In the genomic region with DNA sequence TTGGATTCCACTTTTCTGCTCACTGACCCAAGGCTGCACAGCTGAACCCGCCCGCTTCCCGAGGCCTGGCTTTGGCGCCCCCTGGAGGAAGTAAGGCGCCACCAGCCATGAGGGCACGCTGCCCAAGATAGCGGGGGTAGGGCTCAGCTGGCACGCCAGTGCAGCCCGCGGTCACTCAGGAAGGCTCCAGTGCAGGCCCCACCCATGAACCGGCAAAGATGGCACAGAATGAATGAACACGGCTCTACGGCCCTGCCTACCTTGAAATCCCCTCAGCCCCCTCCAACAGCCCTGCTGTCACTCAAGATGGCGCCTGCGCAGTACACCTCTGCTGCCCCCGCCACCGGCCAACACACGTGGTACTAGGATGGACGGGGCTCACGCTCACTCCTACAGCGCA, we compare ENCODE assay signal across 9 cellular contexts. TPM values are rescaled to one million over a fixed set of nuclear protein-coding genes. Genes with fewer than 3 reads are reported as not detected.
DNase-seq lines count a peak whose midpoint lies in the region; ATAC-seq and TF ChIP-seq lines count a peak whose summit lies in the region.
"Had no signal": no experiment of that assay in that cellular context is flagged by ENCODE, and none has a peak within 500 bp of the region (broad histone marks: within the 10 kb centered on the region; RNA-seq: fewer than 3 reads in every experiment).

No MANE protein-coding gene starts in this region.

- peaks cover 7% of the 10 kb centered on the region for H3K36me3 Mint-ChIP-seq in activated naive CD8-positive, alpha-beta T cell treated with anti-CD3 and anti-CD28 coated beads, Interleukin-2, amount 10 ng/mL, durations not matched to agents 7 days and 5 days
- H3K36me3 Mint-ChIP-seq in Calu3 (ENCODE audit: insufficient read depth, unreplicated experiment), result no peaks in the 10 kb centered on the region

- H3K27me3 Mint-ChIP-seq in activated naive CD8-positive, alpha-beta T cell treated with anti-CD3 and anti-CD28 coated beads, Interleukin-2, amount 10 ng/mL, durations not matched to agents 7 days and 5 days, result peaks cover 6% of the 10 kb centered on the region
- H3K27me3 Mint-ChIP-seq in Calu3 (ENCODE audit: unreplicated experiment), result no peaks in the 10 kb centered on the region

- H3K27ac Mint-ChIP-seq in activated naive CD8-positive, alpha-beta T cell treated with anti-CD3 and anti-CD28 coated beads, Interleukin-2, amount 10 ng/mL, durations not matched to agents 7 days and 5 days, result peak overlapping the region; percentile 62
- no peak overlapping the region for H3K27ac Mint-ChIP-seq in Calu3 (ENCODE audit: unreplicated experiment)
- H3K27ac Mint-ChIP-seq: WTC11 had no signal

- H3K4me2 ChIP-seq in GM23248 (ENCODE audit: unreplicated experiment), result no peak overlapping the region
- no peak overlapping the region for H3K4me2 ChIP-seq in smooth muscle cell

- no peaks in the 10 kb centered on the region for H3K27me3 ChIP-seq in GM23248 (replicated peaks; ENCODE audit: insufficient read depth)
- no peaks in the 10 kb centered on the region for H3K27me3 ChIP-seq in right atrium auricular region
- H3K27me3 ChIP-seq in smooth muscle cell (ENCODE audit: low read depth), result no peaks in the 10 kb centered on the region

- in situ Hi-C loops in GM23248 (cut with MboI), result no loop called here

- no peaks in the 10 kb centered on the region for H3K9me2 ChIP-seq in GM23248 (ENCODE audit: insufficient read depth)

- CTCF ChIA-PET in Calu3 (lab: Charles Lee), result no interaction called here

- H3K27ac ChIP-seq in GM23248, result peak overlapping the region; percentile 53
- peak overlapping the region; percentile 92 to 96 for H3K27ac ChIP-seq in right atrium auricular region
- no peak overlapping the region for H3K27ac ChIP-seq in smooth muscle cell (ENCODE audit: low read depth)

- no peaks in the 10 kb centered on the region for H3K4me1 ChIP-seq in GM23248 (ENCODE audit: insufficient read depth)
- peaks cover 0 to 5% of the 10 kb centered on the region in 2 donors for H3K4me1 ChIP-seq in right atrium auricular region
- H3K4me1 ChIP-seq in smooth muscle cell (ENCODE audit: low read depth), result no peaks in the 10 kb centered on the region

- peak; percentile 61 for DNase-seq in GM23248
- DNase-seq in activated naive CD8-positive, alpha-beta T cell treated with anti-CD3 and anti-CD28 coated beads, Interleukin-2, amount 10 ng/mL, durations not matched to agents 7 days and 5 days, result no peak
- DNase-seq in right atrium auricular region (ENCODE audit: low spot score), result peak; percentile 82
- DNase-seq in sciatic nerve (ENCODE audit: low spot score), result peak; percentile 86
- no peak for DNase-seq in Calu3
- no peak for DNase-seq in smooth muscle cell (lab: John Stamatoyannopoulos, UW; ENCODE audit: unreplicated experiment)

- H4K20me1 ChIP-seq in GM23248 (ENCODE audit: insufficient read depth), result no peaks in the 10 kb centered on the region
- no peaks in the 10 kb centered on the region for H4K20me1 ChIP-seq in smooth muscle cell (ENCODE audit: low read depth)

- H3K79me2 ChIP-seq in GM23248 (ENCODE audit: insufficient read depth) (no peaks in the 10 kb centered on the region), smooth muscle cell (ENCODE audit: low read depth) (no peaks in the 10 kb centered on the region)

- ATAC-seq in activated naive CD8-positive, alpha-beta T cell treated with anti-CD3 and anti-CD28 coated beads, Interleukin-2, amount 10 ng/mL, durations not matched to agents 7 days and 5 days (ENCODE audit: low read depth), result no peak
- peak; percentile 53 for ATAC-seq in sciatic nerve
- no peak for ATAC-seq in GM21515 (IDR thresholded peaks at IDR 0.05; ENCODE audit: unreplicated experiment)
- no peak for ATAC-seq in HG02610 (IDR thresholded peaks at IDR 0.05; ENCODE audit: unreplicated experiment)
- ATAC-seq: WTC11 had no signal

- 49 to 54% methylated on average over 20 to 21 of the region's 21 CpGs for WGBS in GM23248 (ENCODE audit: low coverage in 1 of 2, low lambda C conversion rate in 2 of 2, missing lambda C conversion rate in 2 of 2), 2 experiments
- WGBS in smooth muscle cell (ENCODE audit: low lambda C conversion rate), result 84% methylated on average over 21 of the region's 21 CpGs

- no peak overlapping the region for H3K9ac ChIP-seq in GM23248
- H3K9ac ChIP-seq in smooth muscle cell (ENCODE audit: low read depth), result no peak overlapping the region

- H3K36me3 ChIP-seq in GM23248 (ENCODE audit: low read depth) (no peaks in the 10 kb centered on the region), right atrium auricular region (no peaks in the 10 kb centered on the region), smooth muscle cell (ENCODE audit: low read depth) (no peaks in the 10 kb centered on the region)

- H2AFZ ChIP-seq in GM23248, result peak overlapping the region; percentile 68
- H2AFZ ChIP-seq in smooth muscle cell (ENCODE audit: low read depth), result no peak overlapping the region

- peaks cover 38% of the 10 kb centered on the region for H3K9me3 Mint-ChIP-seq in activated naive CD8-positive, alpha-beta T cell treated with anti-CD3 and anti-CD28 coated beads, Interleukin-2, amount 10 ng/mL, durations not matched to agents 7 days and 5 days
- H3K9me3 Mint-ChIP-seq in Calu3 (ENCODE audit: low read depth, unreplicated experiment), result peaks cover 26% of the 10 kb centered on the region

- intact Hi-C loops in sciatic nerve (cut with DNase I), result no loop called here
- intact Hi-C loops in Calu3 (cut with micrococcal nuclease; ENCODE audit: unreplicated experiment), result no loop called here

- H3F3A ChIP-seq in GM23248 (ENCODE audit: insufficient read depth) (no peaks in the 10 kb centered on the region), smooth muscle cell (ENCODE audit: low read depth) (no peaks in the 10 kb centered on the region)

- BruUV-seq in Calu3 (replicated peaks; lab: Mats Ljungman, UMichigan), result no TSS peak

- POLR2A ChIA-PET in activated naive CD8-positive, alpha-beta T cell treated with anti-CD3 and anti-CD28 coated beads, Interleukin-2, amount 10 ng/mL, durations not matched to agents 7 days and 5 days (lab: Charles Lee), result no interaction called here

- H3K4me3 ChIP-seq in GM23248 (peak overlapping the region; percentile 63; the same call in 1 of the 2 replicates), right atrium auricular region (peak overlapping the region; percentile 49 to 57), smooth muscle cell (no peak overlapping the region)

- H3K9me3 ChIP-seq in GM23248 (ENCODE audit: low read depth) (no peaks in the 10 kb centered on the region), right atrium auricular region (no peaks in the 10 kb centered on the region), smooth muscle cell (replicated peaks; ENCODE audit: low read depth) (peaks cover 11% of the 10 kb centered on the region)

- TF ChIP-seq CTCF in right atrium auricular region (IDR thresholded peaks at IDR 0.05) (peak; percentile 47 to 71), Calu3 (IDR thresholded peaks at IDR 0.05; ENCODE audit: unreplicated experiment) (no peak), smooth muscle cell (IDR thresholded peaks at IDR 0.05; ENCODE audit: borderline replicate concordance, insufficient read depth, poor library complexity, severe bottlenecking) (no peak)

- peaks cover 4% of the 10 kb centered on the region for H3K4me1 Mint-ChIP-seq in activated naive CD8-positive, alpha-beta T cell treated with anti-CD3 and anti-CD28 coated beads, Interleukin-2, amount 10 ng/mL, durations not matched to agents 7 days and 5 days
- no peaks in the 10 kb centered on the region for H3K4me1 Mint-ChIP-seq in Calu3 (ENCODE audit: low read depth, unreplicated experiment)
- H3K4me1 Mint-ChIP-seq: WTC11 had no signal

- peak overlapping the region; percentile 39 for H3K4me3 Mint-ChIP-seq in activated naive CD8-positive, alpha-beta T cell treated with anti-CD3 and anti-CD28 coated beads, Interleukin-2, amount 10 ng/mL, durations not matched to agents 7 days and 5 days
- no peak overlapping the region for H3K4me3 Mint-ChIP-seq in Calu3 (ENCODE audit: low read depth, unreplicated experiment)
- H3K4me3 Mint-ChIP-seq: WTC11 had no signal

RNA-seq across cellular contexts. Expression of a gene that starts 3.0 kb away (rescaled TPM):
- total RNA-seq in GM23248 (2014; rRNA removed; shearing (Covaris generic)), result 0.65 and 1.5 TPM in 2 replicates
- 0.66 and 0.81 TPM in 2 replicates for polyA plus RNA-seq in GM23248 (2016; fragmentation: Nextera tagmentation; extraction: Ambion mirVana)
- under 1 TPM; 0.06 TPM for total RNA-seq in activated naive CD8-positive, alpha-beta T cell treated with anti-CD3 and anti-CD28 coated beads, Interleukin-2, amount 10 ng/mL, durations not matched to agents 7 days and 5 days
- total RNA-seq in right atrium auricular region, result 1 to 10 TPM; 4.8 to 8.3 TPM
- 14.4 TPM for total RNA-seq in sciatic nerve
- total RNA-seq in Calu3 (2022), result 0.09 TPM in 1 of 2 replicates, not detected in the other
- 0.54 TPM in 1 of 2 replicates, not detected in the other for total RNA-seq in smooth muscle cell
- not detected in 2 replicates for polyA plus RNA-seq in smooth muscle cell

RNA-seq across cellular contexts. Expression of a gene that starts 3.0 kb away (rescaled TPM):
- not detected in 2 replicates for total RNA-seq in GM23248 (2014; rRNA removed; shearing (Covaris generic))
- polyA plus RNA-seq in GM23248 (2016; fragmentation: Nextera tagmentation; extraction: Ambion mirVana) (not detected in 2 replicates), smooth muscle cell (not detected in 2 replicates)
- total RNA-seq in activated naive CD8-positive, alpha-beta T cell treated with anti-CD3 and anti-CD28 coated beads, Interleukin-2, amount 10 ng/mL, durations not matched to agents 7 days and 5 days, result not detected
- total RNA-seq in right atrium auricular region (not detected), sciatic nerve (0.76 TPM), Calu3 (2022) (not detected in 2 replicates), smooth muscle cell (not detected in 2 replicates)
- total RNA-seq: WTC11 had no signal

Comparison
In these comparisons a context has a peak if more than half of its experiments do, and no peak if none do; other contexts are left out.
1. DNase-seq: peak in GM23248 (single experiment), right atrium auricular region (single experiment) and sciatic nerve (single experiment); none in activated naive CD8-positive, alpha-beta T cell treated with anti-CD3 and anti-CD28 coated beads, Interleukin-2, amount 10 ng/mL, durations not matched to agents 7 days and 5 days (single experiment), Calu3 (single experiment) and smooth muscle cell (single experiment).
2. CTCF ChIP-seq: peak in right atrium auricular region (2 of 2); none in Calu3 (single experiment) and smooth muscle cell (single experiment).